In genomic region chr6:33201935-33202334, GRCh38 we compare ENCODE assay signal across 9 cellular contexts. TPM values are rescaled to one million over a fixed set of nuclear protein-coding genes. Genes with fewer than 3 reads are reported as not detected.
DNase-seq lines count a peak whose midpoint lies in the region; ATAC-seq and TF ChIP-seq lines count a peak whose summit lies in the region.
"Had no signal": no experiment of that assay in that cellular context is flagged by ENCODE, and none has a peak within 500 bp of the region (broad histone marks: within the 10 kb centered on the region; RNA-seq: fewer than 3 reads in every experiment).

No MANE protein-coding gene starts in this region.

- H3K36me3 ChIP-seq in heart left ventricle = peaks cover 0 to 39% (median 26%) of the 10 kb centered on the region in 9 donors
- H3K36me3 ChIP-seq in body of pancreas (replicated peaks in 1 of 2; ENCODE audit: insufficient read depth in 1 of 2, low read depth in 2 of 2) = peaks cover 0 to 7% of the 10 kb centered on the region in 2 donors
- H3K36me3 ChIP-seq in mucosa of descending colon (ENCODE audit: low read depth) = no peaks in the 10 kb centered on the region

- TF ChIP-seq CTCF in heart left ventricle (IDR thresholded peaks at IDR 0.05) (no peak), body of pancreas (IDR thresholded peaks at IDR 0.05) (no peak), mucosa of descending colon (IDR thresholded peaks at IDR 0.05) (no peak)

- 79 to 86% (median 83%) methylated on average over 6 of the region's 6 CpGs for WGBS in heart left ventricle, 4 donors
- WGBS in body of pancreas, 2 donors = 25 to 32% methylated on average over 6 of the region's 6 CpGs

- H3K27ac ChIP-seq in heart left ventricle (peak overlapping the region in 5 of 12 donors; percentile 93 to 100 (median 98)), body of pancreas (peak overlapping the region in 3 of 4 donors; percentile 94 to 99 (median 99))

- DNase-seq in heart left ventricle (peak in 1 of 5 donors; percentile 4), left cardiac atrium (no peak), body of pancreas (no peak), mucosa of descending colon (no peak), putamen (ENCODE audit: low spot score) (no peak), kidney tubule cell (ENCODE audit: low spot score) (no peak), DMS 273 (lab: John Stamatoyannopoulos, UW; ENCODE audit: unreplicated experiment) (no peak)
- DNase-seq: DMS79 had no signal

- TF ChIP-seq POLR2A in heart left ventricle (IDR thresholded peaks at IDR 0.05) (no peak), body of pancreas (IDR thresholded peaks at IDR 0.05) (no peak)

- H3K4me1 ChIP-seq in heart left ventricle (peaks cover 10 to 71% (median 50%) of the 10 kb centered on the region in 12 donors), body of pancreas (peaks cover 81% of the 10 kb centered on the region), mucosa of descending colon (ENCODE audit: low read depth) (peaks cover 44% of the 10 kb centered on the region)

- intact Hi-C loops in heart left ventricle (cut with DNase I) = loop anchor here in 3 of 10 donors (2.0 to 10.0 kb wide), 5 partner anchors 37 to 1007 kb away; partner anchors contain the start of genes GPSM3 (in 1 of the 3), PBX2 (in 1 of the 3) and PHF1 (in 1 of the 3)
- intact Hi-C loops in left cardiac atrium (cut with DNase I) = no loop called here
- intact Hi-C loops in body of pancreas (cut with DNase I) = no loop called here
- intact Hi-C loops in mucosa of descending colon (cut with DNase I, micrococcal nuclease) = no loop called here

- ATAC-seq in heart left ventricle (no peak), left cardiac atrium (no peak), body of pancreas (no peak), mucosa of descending colon (no peak), HG03095 (IDR thresholded peaks at IDR 0.05; ENCODE audit: unreplicated experiment) (no peak)

- peak overlapping the region in 11 of 12 donors; percentile 59 to 98 (median 81) for H3K4me3 ChIP-seq in heart left ventricle
- H3K4me3 ChIP-seq in body of pancreas = peak overlapping the region; percentile 59 to 77
- peak overlapping the region; percentile 86 for H3K4me3 ChIP-seq in mucosa of descending colon

- H3K27me3 ChIP-seq in heart left ventricle (no peaks in the 10 kb centered on the region), body of pancreas (no peaks in the 10 kb centered on the region)

- H3K9me3 ChIP-seq in heart left ventricle (no peaks in the 10 kb centered on the region), body of pancreas (no peaks in the 10 kb centered on the region), mucosa of descending colon (no peaks in the 10 kb centered on the region)

RNA-seq across cellular contexts. Expression of gene SLC39A7, which starts 1.3 kb away (rescaled TPM):
- total RNA-seq in heart left ventricle = 10 to 100 TPM; 42.4 to 70.4 (median 55.3) TPM
- polyA plus RNA-seq in heart left ventricle = 100 to 1,000 TPM in 1 of 2 donors, 10 to 100 TPM in 1; 39.9 to 197 TPM
- total RNA-seq in left cardiac atrium = 100 to 1,000 TPM in 1 of 2 donors, 10 to 100 TPM in 1; 80.1 to 132 TPM
- 10 to 100 TPM; 57.3 to 67.9 TPM for total RNA-seq in body of pancreas
- total RNA-seq in mucosa of descending colon = 100 to 1,000 TPM in 2 of 3 donors, 10 to 100 TPM in 1; 96.9 to 159 (median 106) TPM

RNA-seq across cellular contexts. Expression of gene RXRB, which starts 1.5 kb away (rescaled TPM):
- total RNA-seq in heart left ventricle (10 to 100 TPM; 20.7 to 39.6 (median 33.4) TPM), left cardiac atrium (10 to 100 TPM; 32.5 to 39.5 TPM), body of pancreas (10 to 100 TPM; 17.1 to 21.0 TPM), mucosa of descending colon (10 to 100 TPM; 45.4 to 51.1 (median 51.1) TPM)
- polyA plus RNA-seq in heart left ventricle = 10 to 100 TPM; 24.6 to 29.8 TPM

RNA-seq across cellular contexts. Expression of gene HSD17B8, which starts 2.5 kb away (rescaled TPM):
- total RNA-seq in heart left ventricle (10 to 100 TPM; 15.8 to 31.7 (median 18.8) TPM), left cardiac atrium (10 to 100 TPM; 13.3 to 14.3 TPM), body of pancreas (10 to 100 TPM; 19.1 to 29.1 TPM), mucosa of descending colon (10 to 100 TPM; 12.3 to 23.2 (median 19.7) TPM)
- 10 to 100 TPM; 16.7 to 17.9 TPM for polyA plus RNA-seq in heart left ventricle

RNA-seq across cellular contexts. Expression of gene RING1, which starts 6.4 kb away (rescaled TPM):
- total RNA-seq in heart left ventricle (10 to 100 TPM in 8 of 9 donors, 1 to 10 TPM in 1; 8.4 to 32.2 (median 27.3) TPM), left cardiac atrium (10 to 100 TPM; 29.7 to 30.0 TPM), body of pancreas (10 to 100 TPM; 11.2 to 28.3 TPM), mucosa of descending colon (10 to 100 TPM; 28.4 to 45.1 (median 30.3) TPM)
- 10 to 100 TPM; 26.2 to 36.9 TPM for polyA plus RNA-seq in heart left ventricle

RNA-seq across cellular contexts. Expression of gene COL11A2, which starts 9.7 kb away (rescaled TPM):
- total RNA-seq in heart left ventricle = 1 to 10 TPM in 4 of 9 donors, under 1 TPM in 5; 0.42 to 2.3 (median 0.93) TPM
- 1 to 10 TPM in 1 of 2 donors, under 1 TPM in 1; 0.39 to 4.9 TPM for polyA plus RNA-seq in heart left ventricle
- total RNA-seq in left cardiac atrium = 1 to 10 TPM in 1 of 2 donors, under 1 TPM in 1; 0.94 to 1.3 TPM
- 1 to 10 TPM in 1 of 2 donors, under 1 TPM in 1; 0.78 to 2.3 TPM for total RNA-seq in body of pancreas
- 1 to 10 TPM in 1 of 3 donors, under 1 TPM in 2; 0.27 to 1.1 (median 0.52) TPM for total RNA-seq in mucosa of descending colon
